8 cellular contexts compared by ENCODE assay signal in genomic region chr14:49852351-49853157, GRCh38. TPM values are rescaled to one million over a fixed set of nuclear protein-coding genes. Genes with fewer than 3 reads are reported as not detected.
A peak's percentile ranks its signal among the peaks of the same experiment; 100 is the strongest.
DNase-seq lines count a peak whose midpoint lies in the region; ATAC-seq, FAIRE-seq and TF ChIP-seq lines count a peak whose summit lies in the region.

Gene NEMF (minus strand): TSS chr14:49852788. CDS start chr14:49852753, 35 bp downstream.

- peaks cover 0 to 8% of the 10 kb centered on the region in 2 donors for H3K36me3 ChIP-seq in vagina

- no peaks in the 10 kb centered on the region for H3K9me3 ChIP-seq in vagina

- peak; percentile 92 for FAIRE-seq in GM12891 (lab: Jason Lieb, UNC)

- H3K4me1 ChIP-seq in vagina: peaks cover 21% of the 10 kb centered on the region

- DNase-seq in GM12891 (ENCODE audit: insufficient read length, low spot score): no peak
- DNase-seq in NCI-H1417 treated with DMSO at 0.1 percent for 48 hours (lab: John Stamatoyannopoulos, UW): peak; percentile 89
- peak; percentile 87 for DNase-seq in amniotic stem cell (lab: John Stamatoyannopoulos, UW)
- peak; percentile 93 for DNase-seq in left ventricle myocardium superior
- DNase-seq in pulmonary artery endothelial cell (ENCODE audit: low read depth, low spot score): peak; percentile 53
- no peak for DNase-seq in vagina (ENCODE audit: extremely low spot score in 2 of 2)

- TF ChIP-seq POLR2A in GM12891 (IDR thresholded peaks at IDR 0.05; ENCODE audit: low read depth, low read length) (peak; percentile 88), vagina (IDR thresholded peaks at IDR 0.05) (peak in 1 of 2 donors; percentile 56)

- intact Hi-C loops in T-helper 1 cell treated with Interleukin-12 subunit alpha and Interleukin-12 subunit beta and Interleukin-4 antibody, amounts not matched to agents 30 ng/mL and 1 ng/mL, for 36 hours (cut with micrococcal nuclease): loop anchor here (1.0 to 5.0 kb wide), 17 partner anchors 9 to 680 kb away; partner anchors contain the start of genes KLHDC2, MAP4K5, MGAT2 and POLE2
- intact Hi-C loops in left ventricle myocardium superior (cut with micrococcal nuclease): no loop called here
- intact Hi-C loops in vagina (cut with DNase I): no loop called here

- ATAC-seq in HG02798 (IDR thresholded peaks at IDR 0.05; ENCODE audit: poor library complexity, unreplicated experiment) (peak; percentile 86), left ventricle myocardium superior (peak; percentile 93)

- peak within 1 kb of the TSS; percentile 87 for H3K27ac ChIP-seq in vagina

- H3K4me3 ChIP-seq in vagina: peak within 1 kb of the TSS; percentile 78 to 84

- TF ChIP-seq CTCF in vagina (IDR thresholded peaks at IDR 0.05): peak; percentile 60 to 74 (median 62)

- H3K27me3 ChIP-seq in vagina: no peaks in the 10 kb centered on the region

TF ChIP-seq in GM12891, 5 proteins besides CTCF, POLR2A, EP300 and RAD21:
- TF ChIP-seq SPI1 (IDR thresholded peaks at IDR 0.05; ENCODE audit: low read depth, low read length): peak; percentile 29; the same call in 1 of the 2 replicates
- peak; percentile 93 for TF ChIP-seq POLR2AphosphoS5 (IDR thresholded peaks at IDR 0.05; ENCODE audit: low read depth, low read length)
- TF ChIP-seq TAF1 (IDR thresholded peaks at IDR 0.05; ENCODE audit: low read depth, low read length): peak; percentile 84
- 0 out of 2 replicates have a peak, but pooled peaks have one; percentile 36 for TF ChIP-seq POU2F2 (IDR thresholded peaks at IDR 0.05; ENCODE audit: low read depth, low read length)
- TF ChIP-seq PAX5 (IDR thresholded peaks at IDR 0.05; ENCODE audit: insufficient read depth, low read length, severe bottlenecking): no peak

RNA-seq across cellular contexts. Expression of gene NEMF, which starts in this region (rescaled TPM):
- polyA plus RNA-seq in GM12891 (2012; ENCODE audit: low read depth, missing spikeins): 33.7 TPM
- total RNA-seq in T-helper 1 cell treated with Interleukin-12 subunit alpha and Interleukin-12 subunit beta and Interleukin-4 antibody, amounts not matched to agents 30 ng/mL and 1 ng/mL, for 36 hours: 94.7 and 98.0 TPM in 2 replicates
- 50.1 TPM for total RNA-seq in left ventricle myocardium superior
- total RNA-seq in pulmonary artery endothelial cell: 46.1 and 67.0 TPM in 2 replicates
- 77.8 TPM for total RNA-seq in vagina

Comparison
In these comparisons a context has a peak if more than half of its experiments do, and no peak if none do; other contexts are left out.
1. DNase-seq: peak in NCI-H1417 treated with DMSO at 0.1 percent for 48 hours (single experiment), amniotic stem cell (single experiment), left ventricle myocardium superior (single experiment) and pulmonary artery endothelial cell (single experiment); none in GM12891 (single experiment) and vagina (0 of 2).